In the genomic region with DNA sequence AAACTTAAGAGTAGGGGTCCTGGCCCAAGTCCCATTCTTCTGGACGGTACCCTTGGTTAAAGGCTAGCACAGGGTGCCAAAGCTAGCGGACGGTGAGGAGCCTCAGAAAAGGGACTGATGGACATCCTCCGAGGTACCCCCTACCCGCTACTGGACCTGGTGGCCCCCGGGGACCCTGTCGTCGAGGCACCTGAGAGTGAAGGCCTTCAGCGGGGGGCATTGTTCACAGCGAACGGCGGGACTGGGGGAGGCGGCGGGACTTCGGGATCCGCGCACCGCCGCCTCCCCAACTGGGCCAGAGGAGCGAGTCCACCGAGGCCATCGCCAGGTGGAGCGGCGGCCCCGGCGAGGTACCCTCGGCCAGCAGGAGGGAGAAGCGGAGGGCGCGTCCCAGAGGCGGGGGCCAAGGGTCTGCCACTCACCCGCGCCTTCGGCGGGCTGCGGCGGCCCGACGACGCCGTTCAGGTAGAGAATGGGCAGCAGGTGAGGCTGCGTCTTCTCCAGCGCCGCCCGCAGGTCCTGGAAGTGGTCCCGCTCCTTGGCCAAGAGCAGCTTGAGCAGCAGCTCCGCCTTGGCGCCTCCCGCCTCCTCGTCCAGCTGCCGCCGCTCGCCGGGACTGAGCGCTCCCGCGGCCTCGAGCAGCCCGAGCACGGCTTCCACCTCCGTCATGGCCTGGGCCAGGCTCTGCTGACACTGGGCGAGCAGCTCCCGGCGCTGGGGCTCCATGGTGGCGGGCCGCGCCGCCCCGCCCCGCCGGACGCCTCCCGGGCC, we compare ENCODE assay signal across 8 cellular contexts. TPM values are rescaled to one million over a fixed set of nuclear protein-coding genes. Genes with fewer than 3 reads are reported as not detected.
A peak's percentile ranks its signal among the peaks of the same experiment; 100 is the strongest.
DNase-seq lines count a peak whose midpoint lies in the region; ATAC-seq and TF ChIP-seq lines count a peak whose summit lies in the region.

No MANE protein-coding gene starts in this region.

- H3K9me3 ChIP-seq in lung (ENCODE audit: control insufficient read depth in 2 of 2, insufficient read depth in 1 of 2, low read length in 1 of 2) (no peaks in the 10 kb centered on the region), stomach smooth muscle (ENCODE audit: control insufficient read depth in 2 of 2, low read length in 2 of 2) (no peaks in the 10 kb centered on the region)

- H3K36me3 ChIP-seq in lung (ENCODE audit: control insufficient read depth in 2 of 2, insufficient read depth in 2 of 2, low read length in 2 of 2) = no peaks in the 10 kb centered on the region
- no peaks in the 10 kb centered on the region for H3K36me3 ChIP-seq in stomach smooth muscle (ENCODE audit: control insufficient read depth in 2 of 2, insufficient read depth in 2 of 2, low read length in 2 of 2)

- WGBS in lung, 2 donors = 1% methylated on average over 57 to 73 of the region's 73 CpGs

- intact Hi-C loops in dorsolateral prefrontal cortex (cut with DNase I) = loop anchor here (2.0 to 5.0 kb wide), 4 partner anchors 34 to 79 kb away; no protein-coding TSS in a partner anchor

- ATAC-seq in HG02938 (IDR thresholded peaks at IDR 0.05; ENCODE audit: unreplicated experiment) = peak; percentile 49
- peak; percentile 68 for ATAC-seq in SK-N-SH treated with all-trans-retinoic acid at 6 μM for 48 hours
- ATAC-seq in lung (ENCODE audit: insufficient read depth, low FRiP score) = peak; percentile 71

- no peak for TF ChIP-seq CTCF in dorsolateral prefrontal cortex (IDR thresholded peaks at IDR 0.05 in 54 of 56, conservative IDR thresholded peaks at IDR 0.05 in 2 of 56; ENCODE audit: low read depth in 1 of 56, partially characterized antibody in 56 of 56)
- TF ChIP-seq CTCF in lung (IDR thresholded peaks at IDR 0.05; ENCODE audit: control extremely low read depth, extremely low read depth) = no peak

- H3K27ac ChIP-seq in dorsolateral prefrontal cortex (peak overlapping the region in 54 of 59 donors; percentile 8 to 92 (median 74)), lung (ENCODE audit: low read depth in 1 of 2, low read length in 1 of 2) (peak overlapping the region; percentile 37 to 84), stomach smooth muscle (ENCODE audit: low read length) (peak overlapping the region; percentile 70)

- H3K4me3 ChIP-seq in dorsolateral prefrontal cortex (peak overlapping the region; percentile 62 to 91 (median 80)), lung (peak overlapping the region; percentile 87), stomach smooth muscle (ENCODE audit: low read length in 2 of 2) (peak overlapping the region; percentile 79 to 88)

- H3K27me3 ChIP-seq in dorsolateral prefrontal cortex (no peaks in the 10 kb centered on the region), lung (ENCODE audit: control insufficient read depth, insufficient read depth) (no peaks in the 10 kb centered on the region), stomach smooth muscle (ENCODE audit: control insufficient read depth in 1 of 2, insufficient read depth in 2 of 2, low read length in 2 of 2) (no peaks in the 10 kb centered on the region)

- H3K4me1 ChIP-seq in lung (ENCODE audit: control insufficient read depth in 2 of 2, insufficient read depth in 2 of 2, low read length in 2 of 2) (peaks cover 4 to 9% of the 10 kb centered on the region in 2 donors), stomach smooth muscle (ENCODE audit: control insufficient read depth, insufficient read depth, low read length) (peaks cover 45% of the 10 kb centered on the region)

- H3K9ac ChIP-seq in stomach smooth muscle (ENCODE audit: low read length in 2 of 2) = peak overlapping the region; percentile 83 to 89

- peak; percentile 12 for DNase-seq in activated naive CD4-positive, alpha-beta T cell treated with Interleukin-2 at 50 U/mL for 16 hours
- DNase-seq in activated naive CD4-positive, alpha-beta T cell treated with anti-CD3 and anti-CD28 coated beads, Interleukin-2, amount 50 U/mL, for 16 hours = no peak
- DNase-seq in dorsolateral prefrontal cortex = peak in 9 of 10 donors; percentile 39 to 83 (median 59)
- peak; percentile 56 for DNase-seq in lung (ENCODE audit: low spot score)
- no peak for DNase-seq in NCI-H1694 treated with DMSO at 0.1 percent for 48 hours (lab: John Stamatoyannopoulos, UW)

TF ChIP-seq in SK-N-SH treated with all-trans-retinoic acid at 6 μM for 48 hours, 23 proteins besides CTCF, POLR2A, EP300 and RAD21 (continues in another document):
- TF ChIP-seq ZNF565 (CRISPR knock-in tag; conservative IDR thresholded peaks at IDR 0.05; ENCODE audit: low read depth) (no peak), CREB5 (CRISPR knock-in tag; IDR thresholded peaks at IDR 0.05; ENCODE audit: low read depth) (no peak), TSHZ2 (CRISPR knock-in tag; IDR thresholded peaks at IDR 0.05) (no peak), CSDC2 (CRISPR knock-in tag; IDR thresholded peaks at IDR 0.05) (no peak), ZNF70 (CRISPR knock-in tag; IDR thresholded peaks at IDR 0.05) (no peak), OSR1 (CRISPR knock-in tag; IDR thresholded peaks at IDR 0.05) (no peak), POU6F1 (CRISPR knock-in tag; IDR thresholded peaks at IDR 0.05; ENCODE audit: borderline replicate concordance, low read depth) (no peak), RARB (CRISPR knock-in tag; IDR thresholded peaks at IDR 0.05) (no peak), ZC3H10 (CRISPR knock-in tag; IDR thresholded peaks at IDR 0.05) (no peak), ZFP30 (CRISPR knock-in tag; IDR thresholded peaks at IDR 0.05) (no peak), ZNF8 (CRISPR knock-in tag; IDR thresholded peaks at IDR 0.05) (no peak), PPARA (CRISPR knock-in tag; IDR thresholded peaks at IDR 0.05; ENCODE audit: borderline replicate concordance) (no peak), BACH2 (CRISPR knock-in tag; IDR thresholded peaks at IDR 0.05; ENCODE audit: borderline replicate concordance) (no peak), CSRNP3 (CRISPR knock-in tag; IDR thresholded peaks at IDR 0.05) (no peak), ESRRG (CRISPR knock-in tag; IDR thresholded peaks at IDR 0.05) (no peak), ARNTL (CRISPR knock-in tag; IDR thresholded peaks at IDR 0.05; ENCODE audit: borderline replicate concordance, low read depth) (no peak)

RNA-seq across cellular contexts. Expression of gene DLG5, which starts 0.6 kb away (rescaled TPM):
- total RNA-seq in dorsolateral prefrontal cortex = 10 to 100 TPM; 24.0 to 52.8 (median 34.1) TPM
- total RNA-seq in lung = 10 to 100 TPM; 22.4 to 33.2 TPM
- polyA plus RNA-seq in lung = 1 to 10 TPM; 6.6 to 9.1 TPM

Comparison
In these comparisons a context has a peak if more than half of its experiments do, and no peak if none do; other contexts are left out.
1. DNase-seq: peak in activated naive CD4-positive, alpha-beta T cell treated with Interleukin-2 at 50 U/mL for 16 hours (single experiment), dorsolateral prefrontal cortex (9 of 10) and lung (single experiment); none in activated naive CD4-positive, alpha-beta T cell treated with anti-CD3 and anti-CD28 coated beads, Interleukin-2, amount 50 U/mL, for 16 hours (single experiment) and NCI-H1694 treated with DMSO at 0.1 percent for 48 hours (single experiment).
2. Peak in every context shown above with its lines, with median percentiles within 50 percentile points of each other: ATAC-seq, H3K27ac ChIP-seq and H3K4me3 ChIP-seq.